Comparison of ENCODE assay signal across 17 cellular contexts in genomic region chr12:80261403-80261802, GRCh38.
A peak's percentile ranks its signal among the peaks of the same experiment; 100 is the strongest.
DNase-seq lines count a peak whose midpoint lies in the region; ATAC-seq and TF ChIP-seq lines count a peak whose summit lies in the region.
"Had no signal": no experiment of that assay in that cellular context is flagged by ENCODE, and none has a peak within 500 bp of the region (broad histone marks: within the 10 kb centered on the region; RNA-seq: fewer than 3 reads in every experiment).

No MANE protein-coding gene starts in this region.

- H3K9me3 ChIP-seq in cardiac muscle cell (ENCODE audit: low read depth) = no peaks in the 10 kb centered on the region
- no peaks in the 10 kb centered on the region for H3K9me3 ChIP-seq in heart right ventricle
- H3K9me3 ChIP-seq: A549; BLaER1 treated with 17β-estradiol and CSF1 and Interleukin-3, amounts not matched to agents 10 nM and 100 nM; Caco-2 had no signal

- DNase-seq in cardiac muscle cell (ENCODE audit: low read depth in 1 of 2, low spot score in 1 of 2) (no peak), heart right ventricle (no peak), immature natural killer cell (peak; percentile 34 to 54 (median 34))
- DNase-seq: AML-193; Caco-2; Calu3; CD4-positive, alpha-beta T cell; CD8-positive, alpha-beta T cell; DMS79 treated with DMSO at 0.1 percent for 48 hours; GF-D8 had no signal

- 92 to 94% methylated on average over 3 of the region's 3 CpGs for WGBS in heart right ventricle, 2 donors

- H3K27me3 Mint-ChIP-seq in immature natural killer cell (ENCODE audit: low read depth in 3 of 3) = peaks cover 0 to 10% (median 9%) of the 10 kb centered on the region in 3 donors

- no peak for TF ChIP-seq CTCF in cardiac muscle cell (IDR thresholded peaks at IDR 0.05; ENCODE audit: low read depth, low read length)
- no peak for TF ChIP-seq CTCF in heart right ventricle (IDR thresholded peaks at IDR 0.05)

- H3K9me3 Mint-ChIP-seq in immature natural killer cell = peaks cover 0 to 3% (median 0%) of the 10 kb centered on the region in 6 donors
- H3K9me3 Mint-ChIP-seq: CD4-positive, alpha-beta T cell; CD8-positive, alpha-beta T cell had no signal

- peak overlapping the region; percentile 18 to 78 (median 53) for H3K4me3 Mint-ChIP-seq in immature natural killer cell
- H3K4me3 Mint-ChIP-seq: B cell; CD4-positive, alpha-beta T cell; CD8-positive, alpha-beta T cell had no signal

- H3K27ac ChIP-seq in cardiac muscle cell (peak overlapping the region; percentile 86), heart right ventricle (no peak overlapping the region)
- H3K27ac ChIP-seq: 22Rv1; A549; BLaER1 treated with 17β-estradiol and CSF1 and Interleukin-3, amounts not matched to agents 10 nM and 100 nM; C4-2B had no signal

- no peak overlapping the region for H3K27ac Mint-ChIP-seq in immature natural killer cell
- H3K27ac Mint-ChIP-seq: B cell; CD4-positive, alpha-beta T cell; CD8-positive, alpha-beta T cell had no signal

- peaks cover 24% of the 10 kb centered on the region for H3K4me1 ChIP-seq in cardiac muscle cell (ENCODE audit: low read depth)
- no peaks in the 10 kb centered on the region for H3K4me1 ChIP-seq in heart right ventricle
- H3K4me1 ChIP-seq: A549, Caco-2 had no signal

- intact Hi-C loops in heart right ventricle (cut with DNase I) = loop anchor here in 2 of 10 donors (10.0 kb wide), 2 partner anchors 47 to 707 kb away; no protein-coding TSS in a partner anchor

- H3K36me3 ChIP-seq in cardiac muscle cell = peaks cover 4% of the 10 kb centered on the region
- no peaks in the 10 kb centered on the region for H3K36me3 ChIP-seq in heart right ventricle
- H3K36me3 ChIP-seq: BLaER1 treated with 17β-estradiol and CSF1 and Interleukin-3, amounts not matched to agents 10 nM and 100 nM had no signal

- H3K4me3 ChIP-seq in cardiac muscle cell (no peak overlapping the region), heart right ventricle (no peak overlapping the region)
- H3K4me3 ChIP-seq: A549; BLaER1 treated with 17β-estradiol and CSF1 and Interleukin-3, amounts not matched to agents 10 nM and 100 nM had no signal

- H3K27me3 ChIP-seq in cardiac muscle cell (no peaks in the 10 kb centered on the region), heart right ventricle (peaks cover 0 to 3% (median 0%) of the 10 kb centered on the region in 7 donors)
- H3K27me3 ChIP-seq: BLaER1 treated with 17β-estradiol and CSF1 and Interleukin-3, amounts not matched to agents 10 nM and 100 nM had no signal

- H3K36me3 Mint-ChIP-seq in immature natural killer cell = no peaks in the 10 kb centered on the region
- H3K36me3 Mint-ChIP-seq: CD8-positive, alpha-beta T cell had no signal

- H3K4me1 Mint-ChIP-seq in immature natural killer cell = peaks cover 15 to 22% of the 10 kb centered on the region in 2 donors
- H3K4me1 Mint-ChIP-seq: B cell had no signal

- ATAC-seq in heart right ventricle = no peak
- peak; percentile 59 for ATAC-seq in GM18867 (IDR thresholded peaks at IDR 0.05; ENCODE audit: unreplicated experiment)
- no peak for ATAC-seq in GM18520 (IDR thresholded peaks at IDR 0.05; ENCODE audit: unreplicated experiment)
- ATAC-seq: A549; CD8-positive, alpha-beta T cell had no signal

Comparison
In these comparisons a context has a peak if more than half of its experiments do, and no peak if none do; other contexts are left out.
1. DNase-seq: peak in immature natural killer cell (3 of 3); none in cardiac muscle cell (0 of 2) and heart right ventricle (0 of 2).